Comparison of ENCODE assay signal across 1 cellular context in genomic region chr11:119672597-119672996, GRCh38.
TF ChIP-seq lines count a peak whose summit lies in the region.

No MANE protein-coding gene starts in this region.

TF ChIP-seq in H1, 55 proteins besides CTCF, POLR2A, EP300 and RAD21:
- TF ChIP-seq MAX (IDR thresholded peaks at IDR 0.05) (no peak), TEAD4 (IDR thresholded peaks at IDR 0.05; ENCODE audit: low read depth, low read length) (no peak), NRF1 (IDR thresholded peaks at IDR 0.05; ENCODE audit: low read depth, low read length) (no peak), KDM1A (IDR thresholded peaks at IDR 0.05; ENCODE audit: borderline replicate concordance, low read length) (no peak), PHF8 (conservative IDR thresholded peaks at IDR 0.05; ENCODE audit: low read depth, low read length) (no peak), SIN3A (conservative IDR thresholded peaks at IDR 0.05 in 1 of 2, IDR thresholded peaks at IDR 0.05 in 1 of 2; ENCODE audit: low read depth in 1 of 2, low read length in 2 of 2) (no peak), POU5F1 (IDR thresholded peaks at IDR 0.05; ENCODE audit: low read depth, low read length) (no peak), HDAC2 (IDR thresholded peaks at IDR 0.05; ENCODE audit: borderline replicate concordance in 1 of 2, low read depth in 2 of 2, low read length in 2 of 2) (no peak)
- TF ChIP-seq, protein P1, sequence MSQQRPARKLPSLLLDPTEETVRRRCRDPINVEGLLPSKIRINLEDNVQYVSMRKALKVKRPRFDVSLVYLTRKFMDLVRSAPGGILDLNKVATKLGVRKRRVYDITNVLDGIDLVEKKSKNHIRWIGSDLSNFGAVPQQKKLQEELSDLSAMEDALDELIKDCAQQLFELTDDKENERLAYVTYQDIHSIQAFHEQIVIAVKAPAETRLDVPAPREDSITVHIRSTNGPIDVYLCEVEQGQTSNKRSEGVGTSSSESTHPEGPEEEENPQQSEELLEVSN (IDR thresholded peaks at IDR 0.05): no peak
